In genomic region chr14:68814376-68815287, GRCh38 we compare ENCODE assay signal across 8 cellular contexts. TPM values are rescaled to one million over a fixed set of nuclear protein-coding genes. Genes with fewer than 3 reads are reported as not detected.
DNase-seq lines count a peak whose midpoint lies in the region; ATAC-seq and TF ChIP-seq lines count a peak whose summit lies in the region.

No MANE protein-coding gene starts in this region.

- intact Hi-C loops in Calu3 (cut with micrococcal nuclease; ENCODE audit: unreplicated experiment): loop anchor here (2.0 kb wide), 1 partner anchor 20 kb away; no protein-coding TSS in a partner anchor

- no peaks in the 10 kb centered on the region for H3K9me3 Mint-ChIP-seq in Calu3 (ENCODE audit: low read depth, unreplicated experiment)
- no peaks in the 10 kb centered on the region for H3K9me3 Mint-ChIP-seq in neural crest cell

- H3K27ac Mint-ChIP-seq in Calu3 (ENCODE audit: unreplicated experiment) (peak overlapping the region; percentile 87), neural crest cell (ENCODE audit: unreplicated experiment) (peak overlapping the region; percentile 91)

- no peaks in the 10 kb centered on the region for H4K20me1 ChIP-seq in MM.1S (ENCODE audit: insufficient read depth, low read length)
- no peaks in the 10 kb centered on the region for H4K20me1 ChIP-seq in fibroblast of lung (ENCODE audit: control insufficient read depth, extremely low read depth, insufficient read depth, low read length)

- peak overlapping the region; percentile 37; the same call in 1 of the 2 replicates for H3K4me2 ChIP-seq in MM.1S (ENCODE audit: low read depth, low read length)
- peak overlapping the region; percentile 91 for H3K4me2 ChIP-seq in fibroblast of lung (ENCODE audit: extremely low read depth, insufficient read depth, low read length)

- H3K36me3 Mint-ChIP-seq in Calu3 (ENCODE audit: insufficient read depth, unreplicated experiment) (peaks cover 32% of the 10 kb centered on the region), neural crest cell (ENCODE audit: low read depth) (no peaks in the 10 kb centered on the region)

- no peak overlapping the region for H3K9ac ChIP-seq in MM.1S (ENCODE audit: low read length)
- H3K9ac ChIP-seq in fibroblast of lung (ENCODE audit: insufficient read depth, low read length): peak overlapping the region; percentile 48

- H3K4me3 Mint-ChIP-seq in Calu3 (ENCODE audit: low read depth, unreplicated experiment) (peak overlapping the region; percentile 59), neural crest cell (peak overlapping the region; percentile 45)

- peak; percentile 84 for DNase-seq in Calu3
- no peak for DNase-seq in MM.1S
- peak; percentile 48 for DNase-seq in activated CD8-positive, alpha-beta memory T cell treated with anti-CD3 and anti-CD28 coated beads, Interleukin-2, amount 50 U/mL, for 4 hours
- DNase-seq in fibroblast of lung (ENCODE audit: low read depth in 2 of 2): peak; percentile 69 to 72
- peak; percentile 48 for DNase-seq in neural crest cell (ENCODE audit: low read depth, low spot score)
- DNase-seq in HuH-7.5 (ENCODE audit: low spot score): no peak

- CTCF ChIA-PET in Calu3 (lab: Charles Lee): interaction anchor here (0.5 to 3.7 kb wide), 12 partner anchors 14 to 881 kb away, joined by 3 to 20 read pairs (median 4); partner anchors contain the start of gene ZFP36L1

- H3K9me3 ChIP-seq in MM.1S (replicated peaks; ENCODE audit: insufficient read depth, low read length) (no peaks in the 10 kb centered on the region), fibroblast of lung (ENCODE audit: control insufficient read depth, insufficient read depth, low read depth, low read length) (no peaks in the 10 kb centered on the region)

- H3K27me3 Mint-ChIP-seq in Calu3 (ENCODE audit: unreplicated experiment) (no peaks in the 10 kb centered on the region), neural crest cell (ENCODE audit: low read depth) (no peaks in the 10 kb centered on the region)

- peaks cover 8% of the 10 kb centered on the region for H3K4me1 ChIP-seq in MM.1S (ENCODE audit: low read length)
- peaks cover 18% of the 10 kb centered on the region for H3K4me1 ChIP-seq in fibroblast of lung (ENCODE audit: control insufficient read depth, extremely low read depth, insufficient read depth, low read length)

- no peak for TF ChIP-seq CTCF in Calu3 (IDR thresholded peaks at IDR 0.05; ENCODE audit: unreplicated experiment)
- TF ChIP-seq CTCF in MM.1S (IDR thresholded peaks at IDR 0.05; ENCODE audit: low read length): no peak
- no peak for TF ChIP-seq CTCF in fibroblast of lung (conservative IDR thresholded peaks at IDR 0.05 in 1 of 2, IDR thresholded peaks at IDR 0.05 in 1 of 2; ENCODE audit: low read depth in 1 of 2, low read length in 2 of 2)
- TF ChIP-seq CTCF in neural crest cell (conservative IDR thresholded peaks at IDR 0.05): no peak

- H3F3A ChIP-seq in MM.1S (ENCODE audit: insufficient read depth, low read length): no peaks in the 10 kb centered on the region

- no peaks in the 10 kb centered on the region for H3K27me3 ChIP-seq in MM.1S (replicated peaks; ENCODE audit: insufficient read depth, low read length)
- H3K27me3 ChIP-seq in fibroblast of lung (ENCODE audit: control insufficient read depth, insufficient read depth, low read length): no peaks in the 10 kb centered on the region

- H2AFZ ChIP-seq in MM.1S (ENCODE audit: low read length): no peak overlapping the region
- peak overlapping the region; percentile 36 for H2AFZ ChIP-seq in fibroblast of lung (ENCODE audit: low read length)

- H3K4me1 Mint-ChIP-seq in Calu3 (ENCODE audit: low read depth, unreplicated experiment) (peaks cover 24% of the 10 kb centered on the region), neural crest cell (peaks cover 48% of the 10 kb centered on the region)

- H3K27ac ChIP-seq in MM.1S (ENCODE audit: low read length): no peak overlapping the region
- peak overlapping the region; percentile 93 for H3K27ac ChIP-seq in fibroblast of lung (ENCODE audit: insufficient read depth, low read length)

- TSS peak; percentile 90 for BruUV-seq in Calu3 (replicated peaks; lab: Mats Ljungman, UMichigan)

- H3K4me3 ChIP-seq in MM.1S (ENCODE audit: low read length) (no peak overlapping the region), fibroblast of lung (replicated peaks in 1 of 4; ENCODE audit: control extremely low read depth in 1 of 4, insufficient read depth in 1 of 4, low read depth in 3 of 4, low read length in 4 of 4) (peak overlapping the region; percentile 22 to 39 (median 24))

- ATAC-seq in GM19463 (IDR thresholded peaks at IDR 0.05; ENCODE audit: unreplicated experiment) (peak; percentile 46), GM18873 (IDR thresholded peaks at IDR 0.05; ENCODE audit: low FRiP score, unreplicated experiment) (no peak)

- no peaks in the 10 kb centered on the region for H3K79me2 ChIP-seq in MM.1S (ENCODE audit: low read length)
- H3K79me2 ChIP-seq in fibroblast of lung (ENCODE audit: control insufficient read depth, insufficient read depth, low read length): peaks cover 8% of the 10 kb centered on the region

- no peaks in the 10 kb centered on the region for H3K9me2 ChIP-seq in MM.1S (replicated peaks; ENCODE audit: insufficient read depth, low read length)

- H3K36me3 ChIP-seq in MM.1S (replicated peaks; ENCODE audit: insufficient read depth, low read length): no peaks in the 10 kb centered on the region
- peaks cover 2% of the 10 kb centered on the region for H3K36me3 ChIP-seq in fibroblast of lung (ENCODE audit: control insufficient read depth, insufficient read depth, low read length)

RNA-seq across cellular contexts. Expression of gene ZFP36L1, which starts 21.8 kb away (rescaled TPM):
- total RNA-seq in Calu3 (2022) (208 and 240 TPM in 2 replicates), fibroblast of lung (13.9 and 22.0 TPM in 2 replicates), neural crest cell (289 and 298 TPM in 2 replicates)
- polyA plus RNA-seq in fibroblast of lung: 41.7 and 58.6 TPM in 2 replicates
- 111 and 130 TPM in 2 replicates for polyA plus RNA-seq in fibroblast of lung (2012)
- 82.5 and 113 TPM in 2 replicates for polyA minus RNA-seq in fibroblast of lung (ENCODE audit: low replicate concordance)

Comparison
In these comparisons a context has a peak if more than half of its experiments do, and no peak if none do; other contexts are left out.
1. DNase-seq: peak in Calu3 (single experiment), activated CD8-positive, alpha-beta memory T cell treated with anti-CD3 and anti-CD28 coated beads, Interleukin-2, amount 50 U/mL, for 4 hours (single experiment), fibroblast of lung (2 of 2) and neural crest cell (single experiment); none in MM.1S (single experiment) and HuH-7.5 (single experiment).